22 cellular contexts compared by ENCODE assay signal in the genomic region with DNA sequence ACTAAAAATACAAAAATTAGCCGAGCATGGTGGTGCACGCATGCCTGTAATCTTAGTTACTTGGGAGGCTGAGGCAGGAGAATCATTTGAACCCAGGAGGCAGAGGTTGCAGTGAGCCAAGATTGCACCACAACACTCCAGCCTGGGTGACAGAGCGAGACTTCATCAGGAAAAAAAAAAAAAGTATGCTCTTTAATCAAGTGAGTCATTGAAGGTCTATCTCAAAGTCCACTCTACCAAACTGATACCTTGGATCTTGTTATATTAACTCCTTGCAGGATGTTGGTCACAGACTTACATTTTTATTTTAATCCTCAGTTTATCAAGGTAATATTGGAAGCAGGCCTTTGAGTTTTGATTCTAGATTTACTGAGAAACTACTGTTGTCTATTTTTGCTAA.
DNase-seq lines count a peak whose midpoint lies in the region; ATAC-seq, FAIRE-seq and TF ChIP-seq lines count a peak whose summit lies in the region.
"Had no signal": no experiment of that assay in that cellular context is flagged by ENCODE, and none has a peak within 500 bp of the region (broad histone marks: within the 10 kb centered on the region; RNA-seq: fewer than 3 reads in every experiment).

No MANE protein-coding gene starts in this region.

- no peaks in the 10 kb centered on the region for H3K27me3 Mint-ChIP-seq in Calu3 (ENCODE audit: unreplicated experiment)
- no peaks in the 10 kb centered on the region for H3K27me3 Mint-ChIP-seq in activated T-cell treated with anti-CD3 and anti-CD28 coated beads, Interleukin-2, amount 50 U/mL, for 24 hours
- H3K27me3 Mint-ChIP-seq: CD4-positive, alpha-beta T cell; CD8-positive, alpha-beta memory T cell had no signal

- peak overlapping the region; percentile 30; the same call in 2 of the 3 replicates for H3K4me2 ChIP-seq in A549
- H3K4me2 ChIP-seq in hepatocyte, result no peak overlapping the region
- H3K4me2 ChIP-seq: BLaER1 treated with 17β-estradiol and CSF1 and Interleukin-3, amounts not matched to agents 10 nM and 100 nM had no signal

- 53% methylated on average over 3 of the region's 3 CpGs for WGBS in A549 (ENCODE audit: missing lambda C conversion rate)
- WGBS in hepatocyte (ENCODE audit: low lambda C conversion rate, missing lambda C conversion rate), result 88% methylated on average over 3 of the region's 3 CpGs

- ATAC-seq in A549 (no peak), mucosa of descending colon (peak; percentile 91), GM18867 (IDR thresholded peaks at IDR 0.05; ENCODE audit: unreplicated experiment) (no peak)

- peak in 1 of 2 experiments; percentile 4 for DNase-seq in A549 (ENCODE audit: low read depth in 1 of 2, low spot score in 1 of 2)
- DNase-seq in Calu3, result peak; percentile 9
- DNase-seq in hepatocyte (ENCODE audit: low spot score), result peak; percentile 8
- no peak for DNase-seq in mucosa of descending colon
- no peak for DNase-seq in DMS 273 (lab: John Stamatoyannopoulos, UW; ENCODE audit: unreplicated experiment)
- DNase-seq in RPMI8226, result no peak
- DNase-seq in activated T-cell treated with anti-CD3 and anti-CD28 coated beads, Interleukin-2, amount 50 U/mL, for 24 hours, result no peak
- DNase-seq: BE2C; CD4-positive, alpha-beta T cell; CD8-positive, alpha-beta memory T cell; DMS153; DMS79 treated with DMSO at 0.1 percent for 48 hours; GF-D8; GM23248; H7; HCEC 1CT had no signal

- H3K4me1 ChIP-seq in A549, result no peaks in the 10 kb centered on the region
- no peaks in the 10 kb centered on the region for H3K4me1 ChIP-seq in hepatocyte (ENCODE audit: insufficient read depth)
- no peaks in the 10 kb centered on the region for H3K4me1 ChIP-seq in mucosa of descending colon (ENCODE audit: low read depth)
- H3K4me1 ChIP-seq: BE2C; BLaER1 treated with 17β-estradiol and CSF1 and Interleukin-3, amounts not matched to agents 10 nM and 100 nM had no signal

- no peaks in the 10 kb centered on the region for H3K4me1 Mint-ChIP-seq in Calu3 (ENCODE audit: low read depth, unreplicated experiment)
- H3K4me1 Mint-ChIP-seq in activated T-cell treated with anti-CD3 and anti-CD28 coated beads, Interleukin-2, amount 50 U/mL, for 24 hours (ENCODE audit: low read depth), result no peaks in the 10 kb centered on the region
- H3K4me1 Mint-ChIP-seq: CD14-positive monocyte; CD8-positive, alpha-beta memory T cell had no signal

- TF ChIP-seq RAD21 in A549 (conservative IDR thresholded peaks at IDR 0.05 in 1 of 2, IDR thresholded peaks at IDR 0.05 in 1 of 2), result no peak

- H3K4me3 ChIP-seq in A549 (no peak overlapping the region), hepatocyte (no peak overlapping the region), mucosa of descending colon (no peak overlapping the region)
- H3K4me3 ChIP-seq: BLaER1 treated with 17β-estradiol and CSF1 and Interleukin-3, amounts not matched to agents 10 nM and 100 nM; GM23248 had no signal

- H3K27me3 ChIP-seq in hepatocyte, result no peaks in the 10 kb centered on the region
- H3K27me3 ChIP-seq: BE2C; BLaER1 treated with 17β-estradiol and CSF1 and Interleukin-3, amounts not matched to agents 10 nM and 100 nM had no signal

- H3K9me3 ChIP-seq in A549, result no peaks in the 10 kb centered on the region
- no peaks in the 10 kb centered on the region for H3K9me3 ChIP-seq in hepatocyte (ENCODE audit: low read depth)
- no peaks in the 10 kb centered on the region for H3K9me3 ChIP-seq in mucosa of descending colon
- H3K9me3 ChIP-seq: BE2C; BLaER1 treated with 17β-estradiol and CSF1 and Interleukin-3, amounts not matched to agents 10 nM and 100 nM had no signal

- H3K4me3 Mint-ChIP-seq in Calu3 (ENCODE audit: low read depth, unreplicated experiment), result no peak overlapping the region
- H3K4me3 Mint-ChIP-seq in activated T-cell treated with anti-CD3 and anti-CD28 coated beads, Interleukin-2, amount 50 U/mL, for 24 hours, result no peak overlapping the region
- H3K4me3 Mint-ChIP-seq: CD14-positive monocyte; CD4-positive, alpha-beta T cell; CD8-positive, alpha-beta memory T cell had no signal

- H2AFZ ChIP-seq in hepatocyte, result no peak overlapping the region
- H2AFZ ChIP-seq: GM23248 had no signal

- POLR2A ChIA-PET in A549 (lab: Yijun Ruan, JAX), result no interaction called here

- no peaks in the 10 kb centered on the region for H3K9me2 ChIP-seq in hepatocyte (replicated peaks; ENCODE audit: insufficient read depth)

- no TSS peak for BruUV-seq in Calu3 (replicated peaks; lab: Mats Ljungman, UMichigan)

- CTCF ChIA-PET in A549 (lab: Yijun Ruan, JAX), result no interaction called here
- CTCF ChIA-PET in Calu3 (lab: Charles Lee), result no interaction called here

- no peaks in the 10 kb centered on the region for H3K79me2 ChIP-seq in hepatocyte

- no peak overlapping the region for H3K27ac Mint-ChIP-seq in Calu3 (ENCODE audit: unreplicated experiment)
- no peak overlapping the region for H3K27ac Mint-ChIP-seq in activated T-cell treated with anti-CD3 and anti-CD28 coated beads, Interleukin-2, amount 50 U/mL, for 24 hours
- H3K27ac Mint-ChIP-seq: CD14-positive monocyte; CD4-positive, alpha-beta T cell; CD8-positive, alpha-beta memory T cell had no signal

- no peak for TF ChIP-seq EP300 in A549 (IDR thresholded peaks at IDR 0.05)

- intact Hi-C loops in Calu3 (cut with micrococcal nuclease; ENCODE audit: unreplicated experiment), result no loop called here
- intact Hi-C loops in mucosa of descending colon (cut with DNase I, micrococcal nuclease), result no loop called here

- H3K27ac ChIP-seq in A549, result no peak overlapping the region
- no peak overlapping the region for H3K27ac ChIP-seq in hepatocyte
- H3K27ac ChIP-seq: BLaER1 treated with 17β-estradiol and CSF1 and Interleukin-3, amounts not matched to agents 10 nM and 100 nM; GM23248 had no signal

- no peaks in the 10 kb centered on the region for H3K9me3 Mint-ChIP-seq in Calu3 (ENCODE audit: low read depth, unreplicated experiment)
- no peaks in the 10 kb centered on the region for H3K9me3 Mint-ChIP-seq in activated T-cell treated with anti-CD3 and anti-CD28 coated beads, Interleukin-2, amount 50 U/mL, for 24 hours
- H3K9me3 Mint-ChIP-seq: CD14-positive monocyte had no signal

- H3K36me3 ChIP-seq in hepatocyte (replicated peaks; ENCODE audit: insufficient read depth, low read depth) (no peaks in the 10 kb centered on the region), mucosa of descending colon (ENCODE audit: low read depth) (no peaks in the 10 kb centered on the region)
- H3K36me3 ChIP-seq: BE2C; BLaER1 treated with 17β-estradiol and CSF1 and Interleukin-3, amounts not matched to agents 10 nM and 100 nM had no signal

- no peak for FAIRE-seq in A549 (lab: Jason Lieb, UNC)
- FAIRE-seq: GM12891, GM19239, H1 had no signal

- TF ChIP-seq POLR2A in A549 (IDR thresholded peaks at IDR 0.05; ENCODE audit: low read length), result no peak

- no peaks in the 10 kb centered on the region for H4K20me1 ChIP-seq in hepatocyte (ENCODE audit: insufficient read depth, poor library complexity, severe bottlenecking)
- H4K20me1 ChIP-seq: BLaER1 treated with 17β-estradiol and CSF1 and Interleukin-3, amounts not matched to agents 10 nM and 100 nM had no signal

- TF ChIP-seq CTCF in A549 (IDR thresholded peaks at IDR 0.05) (no peak), Calu3 (IDR thresholded peaks at IDR 0.05; ENCODE audit: unreplicated experiment) (no peak), hepatocyte (IDR thresholded peaks at IDR 0.05; ENCODE audit: poor library complexity) (no peak), mucosa of descending colon (IDR thresholded peaks at IDR 0.05) (no peak)

- H3K36me3 Mint-ChIP-seq in Calu3 (ENCODE audit: insufficient read depth, unreplicated experiment), result no peaks in the 10 kb centered on the region
- H3K36me3 Mint-ChIP-seq in activated T-cell treated with anti-CD3 and anti-CD28 coated beads, Interleukin-2, amount 50 U/mL, for 24 hours (ENCODE audit: low read depth), result no peaks in the 10 kb centered on the region
- H3K36me3 Mint-ChIP-seq: CD14-positive monocyte; CD8-positive, alpha-beta memory T cell had no signal

TF ChIP-seq in A549, 52 proteins besides CTCF, POLR2A, EP300 and RAD21:
- TF ChIP-seq BHLHE40 (IDR thresholded peaks at IDR 0.05; ENCODE audit: low read depth, low read length) (no peak), CEBPB (IDR thresholded peaks at IDR 0.05) (0 out of 4 replicates have a peak, but pooled peaks of 1 of the 2 experiments have one; percentile 5), POLR2AphosphoS2 (conservative IDR thresholded peaks at IDR 0.05; ENCODE audit: low read length) (no peak)

Comparison
In these comparisons a context has a peak if more than half of its experiments do, and no peak if none do; other contexts are left out.
1. DNase-seq: peak in Calu3 (single experiment) and hepatocyte (single experiment); none in mucosa of descending colon (0 of 3), DMS 273 (single experiment), RPMI8226 (single experiment) and activated T-cell treated with anti-CD3 and anti-CD28 coated beads, Interleukin-2, amount 50 U/mL, for 24 hours (single experiment).